Comparison of ENCODE assay signal across 14 cellular contexts in genomic region chr2:48250943-48251342, GRCh38.
DNase-seq lines count a peak whose midpoint lies in the region; ATAC-seq and TF ChIP-seq lines count a peak whose summit lies in the region.
"Had no signal": no experiment of that assay in that cellular context is flagged by ENCODE, and none has a peak within 500 bp of the region (broad histone marks: within the 10 kb centered on the region; RNA-seq: fewer than 3 reads in every experiment).

No MANE protein-coding gene starts in this region.

- ATAC-seq in GM19043 (IDR thresholded peaks at IDR 0.05; ENCODE audit: low read depth, unreplicated experiment), result peak; percentile 53
- peak; percentile 57 for ATAC-seq in HG02938 (IDR thresholded peaks at IDR 0.05; ENCODE audit: unreplicated experiment)
- no peak for ATAC-seq in mucosa of descending colon
- ATAC-seq: heart right ventricle had no signal

- H3K36me3 ChIP-seq in neutrophil, result no peaks in the 10 kb centered on the region
- H3K36me3 ChIP-seq in mucosa of descending colon (ENCODE audit: low read depth), result no peaks in the 10 kb centered on the region
- H3K36me3 ChIP-seq: brain microvascular endothelial cell, heart right ventricle, suprapubic skin had no signal

- TF ChIP-seq CTCF in neutrophil (IDR thresholded peaks at IDR 0.05) (no peak), mucosa of descending colon (IDR thresholded peaks at IDR 0.05) (no peak)

- H3K4me1 ChIP-seq in neutrophil (ENCODE audit: control insufficient read depth in 1 of 2, insufficient read depth in 1 of 2, low read depth in 1 of 2, low read length in 1 of 2) (peaks cover 73 to 81% of the 10 kb centered on the region in 2 experiments), mucosa of descending colon (ENCODE audit: low read depth) (no peaks in the 10 kb centered on the region)

- H3K9me3 ChIP-seq in neutrophil, result no peaks in the 10 kb centered on the region
- no peaks in the 10 kb centered on the region for H3K9me3 ChIP-seq in mucosa of descending colon
- H3K9me3 ChIP-seq: heart right ventricle, suprapubic skin had no signal

- H3K4me3 ChIP-seq in neutrophil (ENCODE audit: low read depth in 1 of 2, low read length in 1 of 2) (peak overlapping the region; percentile 20 to 47), mucosa of descending colon (no peak overlapping the region)
- H3K4me3 ChIP-seq: heart right ventricle, suprapubic skin had no signal

- no peaks in the 10 kb centered on the region for H3K27me3 ChIP-seq in neutrophil
- H3K27me3 ChIP-seq: brain microvascular endothelial cell, heart right ventricle, suprapubic skin had no signal

- DNase-seq in SIG-M5 (lab: John Stamatoyannopoulos, UW) (peak; percentile 92), mucosa of descending colon (no peak), cortex of kidney (lab: John Stamatoyannopoulos, UW) (no peak), NCI-H446 treated with DMSO at 0.1 percent for 48 hours (lab: John Stamatoyannopoulos, UW) (no peak)
- DNase-seq: brain microvascular endothelial cell; DMS79 treated with DMSO at 0.1 percent for 48 hours; heart right ventricle; NCI-H1930; SHP77 treated with DMSO at 0.1 percent for 48 hours; stimulated activated CD4-positive, alpha-beta T cell treated with anti-CD3 and anti-CD28 coated beads, Interleukin-15, amount 100 ng/mL, for 24 hours had no signal

- H3K27ac ChIP-seq in neutrophil, result peak overlapping the region; percentile 82
- H3K27ac ChIP-seq: brain microvascular endothelial cell, suprapubic skin had no signal

- intact Hi-C loops in mucosa of descending colon (cut with DNase I, micrococcal nuclease), result no loop called here
